In genomic region chr22:26674211-26675190, GRCh38 we compare ENCODE assay signal across 1 cellular context.
TF ChIP-seq lines count a peak whose summit lies in the region.

No MANE protein-coding gene starts in this region.

TF ChIP-seq in HCT116, 20 proteins besides CTCF, POLR2A, EP300 and RAD21 (continued from another document):
- TF ChIP-seq, protein P1, sequence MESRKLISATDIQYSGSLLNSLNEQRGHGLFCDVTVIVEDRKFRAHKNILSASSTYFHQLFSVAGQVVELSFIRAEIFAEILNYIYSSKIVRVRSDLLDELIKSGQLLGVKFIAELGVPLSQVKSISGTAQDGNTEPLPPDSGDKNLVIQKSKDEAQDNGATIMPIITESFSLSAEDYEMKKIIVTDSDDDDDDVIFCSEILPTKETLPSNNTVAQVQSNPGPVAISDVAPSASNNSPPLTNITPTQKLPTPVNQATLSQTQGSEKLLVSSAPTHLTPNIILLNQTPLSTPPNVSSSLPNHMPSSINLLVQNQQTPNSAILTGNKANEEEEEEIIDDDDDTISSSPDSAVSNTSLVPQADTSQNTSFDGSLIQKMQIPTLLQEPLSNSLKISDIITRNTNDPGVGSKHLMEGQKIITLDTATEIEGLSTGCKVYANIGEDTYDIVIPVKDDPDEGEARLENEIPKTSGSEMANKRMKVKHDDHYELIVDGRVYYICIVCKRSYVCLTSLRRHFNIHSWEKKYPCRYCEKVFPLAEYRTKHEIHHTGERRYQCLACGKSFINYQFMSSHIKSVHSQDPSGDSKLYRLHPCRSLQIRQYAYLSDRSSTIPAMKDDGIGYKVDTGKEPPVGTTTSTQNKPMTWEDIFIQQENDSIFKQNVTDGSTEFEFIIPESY (IDR thresholded peaks at IDR 0.05; ENCODE audit: extremely low read depth, insufficient replicate concordance, low read length), result no peak
- TF ChIP-seq EGR1 (IDR thresholded peaks at IDR 0.05; ENCODE audit: low read depth) (no peak), JUND (IDR thresholded peaks at IDR 0.05) (no peak), TCF7L2 (IDR thresholded peaks at IDR 0.05; ENCODE audit: borderline replicate concordance, extremely low read depth, insufficient read depth, insufficient read length) (no peak), FOSL1 (IDR thresholded peaks at IDR 0.05; ENCODE audit: low read depth) (no peak)
- TF ChIP-seq, protein P2, sequence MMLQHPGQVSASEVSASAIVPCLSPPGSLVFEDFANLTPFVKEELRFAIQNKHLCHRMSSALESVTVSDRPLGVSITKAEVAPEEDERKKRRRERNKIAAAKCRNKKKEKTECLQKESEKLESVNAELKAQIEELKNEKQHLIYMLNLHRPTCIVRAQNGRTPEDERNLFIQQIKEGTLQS (IDR thresholded peaks at IDR 0.05), result no peak
